In the genomic region with DNA sequence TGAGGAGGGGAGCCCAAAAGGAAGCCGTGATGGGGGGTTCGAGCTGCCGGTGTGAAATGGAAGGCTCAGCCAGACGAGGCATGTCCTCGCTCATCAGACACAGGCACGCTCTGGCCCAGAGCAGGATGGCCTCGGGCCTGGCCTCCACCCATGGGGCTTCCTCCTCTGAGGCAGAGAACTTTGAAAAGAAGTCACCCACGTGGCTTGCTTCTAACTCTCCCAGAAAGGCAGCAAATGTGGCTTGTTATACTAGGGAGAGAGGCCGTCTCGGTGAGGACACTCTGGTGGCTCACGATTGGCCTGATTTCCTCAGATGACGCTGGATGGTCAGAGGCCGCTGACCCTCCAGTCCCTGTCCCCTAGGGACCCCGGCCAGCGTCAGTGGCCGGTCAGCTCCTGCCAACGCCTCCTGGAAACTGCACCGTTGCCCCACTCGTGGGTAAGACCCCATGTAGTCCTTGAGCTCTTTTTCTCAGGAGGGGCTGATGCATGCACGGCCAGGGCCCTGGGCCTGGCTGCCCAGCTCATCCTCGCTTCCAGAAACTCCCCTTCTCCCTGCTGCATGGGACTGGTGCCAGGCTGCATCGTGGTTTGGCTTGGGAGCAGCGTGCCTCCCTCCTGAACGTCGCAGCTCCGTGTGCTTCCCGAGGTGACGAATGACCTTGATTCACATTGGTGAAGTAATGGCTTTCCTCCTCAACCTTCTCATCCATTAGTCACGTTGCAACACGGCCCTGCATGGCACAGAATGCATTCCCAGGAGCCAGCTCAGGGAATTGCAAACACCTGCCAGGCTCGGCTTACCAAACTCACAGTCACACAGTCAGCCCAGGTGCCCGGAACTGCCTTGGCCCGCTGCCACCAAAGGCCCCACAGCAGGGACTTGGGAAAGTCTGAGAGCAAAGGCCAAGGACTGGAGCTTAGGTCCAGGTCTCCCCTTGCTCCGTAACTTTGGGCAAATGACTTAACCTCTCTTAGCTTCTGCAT, we compare ENCODE assay signal across 8 cellular contexts. TPM values are rescaled to one million over a fixed set of nuclear protein-coding genes. Genes with fewer than 3 reads are reported as not detected.
DNase-seq lines count a peak whose midpoint lies in the region; ATAC-seq and TF ChIP-seq lines count a peak whose summit lies in the region.

No MANE protein-coding gene starts in this region.

- H3K27ac ChIP-seq in osteoblast (ENCODE audit: low read depth, low read length) = peak overlapping the region; percentile 97

- no peaks in the 10 kb centered on the region for H3K9me3 ChIP-seq in osteoblast (ENCODE audit: low read depth, low read length)

- no peaks in the 10 kb centered on the region for H3K36me3 ChIP-seq in osteoblast (ENCODE audit: insufficient read depth, low read length)

- H2AFZ ChIP-seq in osteoblast (ENCODE audit: low read length) = peak overlapping the region; percentile 38

- H4K20me1 ChIP-seq in osteoblast (ENCODE audit: insufficient read depth, low read length) = no peaks in the 10 kb centered on the region

- H3K27me3 ChIP-seq in osteoblast (ENCODE audit: insufficient read depth, low read length) = no peaks in the 10 kb centered on the region

- H3K79me2 ChIP-seq in osteoblast (ENCODE audit: insufficient read depth, low read length) = no peaks in the 10 kb centered on the region

- in situ Hi-C loops in GM13977 (cut with MboI; ENCODE audit: low pct_unique_long_range_greater_than_20kb, low sequenced_read_pairs, unreplicated experiment) = no loop called here

- TF ChIP-seq CTCF in epithelial cell of esophagus (IDR thresholded peaks at IDR 0.05; ENCODE audit: insufficient read depth, low read depth, low read length, missing control alignments) (no peak), osteoblast (IDR thresholded peaks at IDR 0.05; ENCODE audit: extremely low read depth, low read depth, low read length) (no peak), GM10266 (IDR thresholded peaks at IDR 0.05; ENCODE audit: control insufficient read depth, insufficient read depth, low read depth, missing control alignments) (no peak), GM13977 (IDR thresholded peaks at IDR 0.05; ENCODE audit: extremely low read depth, insufficient read depth, missing control alignments) (no peak)

- H3K4me3 ChIP-seq in epithelial cell of esophagus (ENCODE audit: low read length) (no peak overlapping the region), osteoblast (ENCODE audit: insufficient read depth, low read length) (no peak overlapping the region)

- DNase-seq in DMS53 treated with DMSO at 0.1 percent for 48 hours (lab: John Stamatoyannopoulos, UW; ENCODE audit: unreplicated experiment) = peak; percentile 92
- DNase-seq in NCI-H226 = peak; percentile 76
- peak; percentile 100 for DNase-seq in epithelial cell of esophagus (ENCODE audit: low read depth)
- peak; percentile 87 for DNase-seq in osteoblast (ENCODE audit: insufficient read length, low spot score, missing footprints)
- no peak for DNase-seq in GM10266 (ENCODE audit: extremely low spot score)
- DNase-seq in pons (ENCODE audit: low spot score) = no peak
- no peak for DNase-seq in GM13977 (ENCODE audit: low spot score)

- no peak overlapping the region for H3K4me2 ChIP-seq in osteoblast (ENCODE audit: insufficient read depth, low read length)

- peaks cover 48% of the 10 kb centered on the region for H3K4me1 ChIP-seq in osteoblast (ENCODE audit: insufficient read depth, low read length)

- no peak for ATAC-seq in HG02571 (IDR thresholded peaks at IDR 0.05; ENCODE audit: unreplicated experiment)

RNA-seq across cellular contexts. Expression of gene TOMM20, which starts 58.8 kb away (rescaled TPM):
- 108 and 110 TPM in 2 replicates for total RNA-seq in osteoblast

Comparison
In these comparisons a context has a peak if more than half of its experiments do, and no peak if none do; other contexts are left out.
1. DNase-seq: peak in DMS53 treated with DMSO at 0.1 percent for 48 hours (single experiment), NCI-H226 (single experiment), epithelial cell of esophagus (single experiment) and osteoblast (single experiment); none in GM10266 (single experiment), pons (single experiment) and GM13977 (single experiment).